Comparison of ENCODE assay signal across 8 cellular contexts in the genomic region with DNA sequence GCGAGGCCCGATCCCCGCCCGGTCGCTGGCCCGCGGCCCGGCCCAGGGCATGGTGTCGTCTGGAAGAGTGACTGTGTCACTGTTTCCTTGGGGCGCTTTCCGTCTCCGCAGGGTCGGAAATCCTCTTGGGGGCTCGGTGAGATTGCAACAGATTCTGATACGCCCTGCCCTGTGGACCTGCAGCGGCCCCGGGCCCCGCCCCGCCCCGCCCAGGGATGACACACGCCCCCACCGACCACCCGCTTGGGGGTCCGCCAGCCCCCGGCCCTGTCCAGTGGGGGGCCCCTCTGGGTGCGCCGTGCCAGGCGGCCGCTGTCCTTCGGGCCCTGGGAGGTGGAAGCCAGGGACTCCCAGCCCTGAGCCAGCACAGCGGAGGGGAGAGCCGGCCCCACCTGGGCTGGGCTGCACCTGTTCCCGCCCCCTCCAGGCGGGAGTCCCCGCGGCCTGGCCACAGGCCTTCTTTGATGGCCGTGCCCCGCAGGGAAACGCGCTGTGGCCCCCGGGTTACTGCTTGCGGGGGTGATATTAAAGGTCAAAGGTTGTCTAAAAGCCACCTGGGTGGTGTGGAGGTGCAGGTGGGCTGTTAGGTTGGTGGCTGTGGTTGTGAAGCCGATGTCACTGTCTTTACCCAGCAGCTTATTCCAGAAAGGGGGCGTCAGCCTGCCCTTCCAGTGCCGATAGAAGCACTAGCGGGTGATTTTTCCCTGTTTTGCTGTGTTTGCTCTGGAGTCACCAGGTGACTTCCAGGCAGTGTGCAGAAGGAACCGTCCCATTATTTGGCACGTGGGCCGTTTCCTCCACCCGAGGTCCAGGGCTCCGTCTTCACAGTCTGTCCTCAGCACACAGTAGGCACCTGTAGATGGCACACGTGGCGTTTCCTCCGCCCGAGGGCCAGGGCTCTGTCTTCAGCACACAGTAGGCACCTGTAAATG. TPM values are rescaled to one million over a fixed set of nuclear protein-coding genes. Genes with fewer than 3 reads are reported as not detected.
DNase-seq lines count a peak whose midpoint lies in the region; ATAC-seq and TF ChIP-seq lines count a peak whose summit lies in the region.

No MANE protein-coding gene starts in this region.

- 12 to 42% (median 22%) methylated on average over 13 to 55 of the region's 55 CpGs for WGBS in adrenal gland, 4 donors

- DNase-seq in 8988T = peak; percentile 65
- peak; percentile 29 for DNase-seq in NCI-H2171 treated with DMSO at 0.1 percent for 48 hours (lab: John Stamatoyannopoulos, UW)
- DNase-seq in adrenal gland = no peak
- DNase-seq in left kidney (ENCODE audit: low read depth, low spot score) = peak; percentile 55
- no peak for DNase-seq in ACHN

- no peak for TF ChIP-seq POLR2A in adrenal gland (IDR thresholded peaks at IDR 0.05)

- no peak for TF ChIP-seq CTCF in adrenal gland (IDR thresholded peaks at IDR 0.05)

- H3K4me3 ChIP-seq in adrenal gland (peak overlapping the region in 3 of 4 donors; percentile 27 to 88 (median 32)), subcutaneous abdominal adipose tissue (ENCODE audit: low read depth in 1 of 5, low read length in 5 of 5) (peak overlapping the region; percentile 44 to 77 (median 68))

- peak overlapping the region in 1 of 5 donors; percentile 92 for H3K27ac ChIP-seq in adrenal gland
- H3K27ac ChIP-seq in subcutaneous abdominal adipose tissue (ENCODE audit: low read depth, low read length) = no peak overlapping the region

- intact Hi-C loops in adrenal gland (cut with DNase I) = no loop called here

- H3K36me3 ChIP-seq in adrenal gland (replicated peaks in 1 of 2) (no peaks in the 10 kb centered on the region), subcutaneous abdominal adipose tissue (ENCODE audit: control insufficient read depth in 5 of 5, insufficient read depth in 5 of 5, low read length in 5 of 5) (peaks cover 0 to 3% (median 0%) of the 10 kb centered on the region in 5 donors)

- H3K4me1 ChIP-seq in adrenal gland (replicated peaks in 1 of 2) = peaks cover 23 to 49% of the 10 kb centered on the region in 2 donors
- peaks cover 3 to 47% (median 43%) of the 10 kb centered on the region in 5 donors for H3K4me1 ChIP-seq in subcutaneous abdominal adipose tissue (ENCODE audit: control insufficient read depth in 5 of 5, insufficient read depth in 5 of 5, low read length in 5 of 5)

- ATAC-seq in GM18909 (IDR thresholded peaks at IDR 0.05; ENCODE audit: poor library complexity, unreplicated experiment) (peak; percentile 4), GM19328 (IDR thresholded peaks at IDR 0.05; ENCODE audit: unreplicated experiment) (no peak)

- in situ Hi-C loops in ACHN (cut with HindIII; ENCODE audit: low pct_ligation_motif_present, low pct_unique_long_range_greater_than_20kb, low sequenced_read_pairs) = no loop called here

- peak overlapping the region in 4 of 5 donors; percentile 50 to 72 (median 69) for H3K9ac ChIP-seq in subcutaneous abdominal adipose tissue (ENCODE audit: low read length in 5 of 5)

- peaks cover 17% of the 10 kb centered on the region for H3K27me3 ChIP-seq in adrenal gland
- peaks cover 0 to 19% (median 9%) of the 10 kb centered on the region in 5 donors for H3K27me3 ChIP-seq in subcutaneous abdominal adipose tissue (ENCODE audit: control insufficient read depth in 5 of 5, insufficient read depth in 4 of 5, low read length in 5 of 5)

- H3K9me3 ChIP-seq in adrenal gland (replicated peaks in 1 of 3) (no peaks in the 10 kb centered on the region), subcutaneous abdominal adipose tissue (ENCODE audit: control insufficient read depth in 5 of 5, low read length in 5 of 5) (no peaks in the 10 kb centered on the region)

RNA-seq across cellular contexts. Expression of a gene that starts 0.8 kb away (rescaled TPM):
- 10 to 100 TPM; 12.7 to 18.5 (median 14.7) TPM for total RNA-seq in adrenal gland
- polyA plus RNA-seq in adrenal gland = 10 to 100 TPM in 1 of 3 donors, 1 to 10 TPM in 2; 3.9 to 13.8 (median 4.7) TPM

RNA-seq across cellular contexts. Expression of a gene that starts 4.6 kb away (rescaled TPM):
- 1 to 10 TPM in 2 of 8 donors, under 1 TPM in 5, not detected in 1; 0.16 to 1.5 (median 0.32) TPM for total RNA-seq in adrenal gland
- under 1 TPM in 1 of 3 donors, not detected in 2; 0.88 TPM for polyA plus RNA-seq in adrenal gland

RNA-seq across cellular contexts. Expression of a gene that starts 15.8 kb away (rescaled TPM):
- 1 to 10 TPM in 6 of 8 donors, under 1 TPM in 2; 0.53 to 8.2 (median 1.6) TPM for total RNA-seq in adrenal gland
- 1 to 10 TPM in 1 of 3 donors, under 1 TPM in 2; 0.33 to 2.5 (median 0.98) TPM for polyA plus RNA-seq in adrenal gland

RNA-seq across cellular contexts. Expression of a gene that starts 38.1 kb away (rescaled TPM):
- 100 to 1,000 TPM in 4 of 8 donors, 10 to 100 TPM in 4; 46.9 to 318 (median 169) TPM for total RNA-seq in adrenal gland
- 100 to 1,000 TPM in 2 of 3 donors, 10 to 100 TPM in 1; 64.4 to 236 (median 172) TPM for polyA plus RNA-seq in adrenal gland

RNA-seq across cellular contexts. Expression of a gene that starts 44.5 kb away (rescaled TPM):
- total RNA-seq in adrenal gland = 100 to 1,000 TPM in 1 of 8 donors, 10 to 100 TPM in 7; 21.9 to 131 (median 68.7) TPM
- polyA plus RNA-seq in adrenal gland = 100 to 1,000 TPM in 1 of 3 donors, 10 to 100 TPM in 1, 1 to 10 TPM in 1; 3.1 to 131 (median 54.6) TPM

Comparison
In these comparisons a context has a peak if more than half of its experiments do, and no peak if none do; other contexts are left out.
1. DNase-seq: peak in 8988T (single experiment), NCI-H2171 treated with DMSO at 0.1 percent for 48 hours (single experiment) and left kidney (single experiment); none in adrenal gland (0 of 7) and ACHN (single experiment).